9 cellular contexts compared by ENCODE assay signal in the genomic region with DNA sequence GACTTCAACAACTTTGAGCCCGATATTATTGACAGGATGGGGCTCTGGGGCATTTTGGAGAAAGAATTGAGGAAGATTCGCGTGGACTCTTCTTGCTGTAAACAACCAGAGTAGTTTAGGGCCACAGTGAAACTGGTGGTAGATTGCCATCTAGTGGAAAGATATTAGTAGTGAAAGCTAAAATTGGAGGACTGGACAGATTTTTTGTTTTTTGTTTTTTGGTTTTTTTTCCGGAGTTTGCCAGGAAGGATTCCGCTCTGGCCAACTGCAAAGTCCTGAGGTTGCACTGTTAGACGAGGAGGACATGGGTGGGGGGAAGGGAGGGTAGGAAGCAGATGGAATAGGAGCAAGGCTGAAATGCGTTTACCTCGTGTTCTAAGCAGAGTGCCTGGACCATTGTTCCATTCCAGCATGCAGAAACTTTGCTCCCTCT. TPM values are rescaled to one million over a fixed set of nuclear protein-coding genes. Genes with fewer than 3 reads are reported as not detected.
DNase-seq lines count a peak whose midpoint lies in the region; ATAC-seq and TF ChIP-seq lines count a peak whose summit lies in the region.
"Had no signal": no experiment of that assay in that cellular context is flagged by ENCODE, and none has a peak within 500 bp of the region (broad histone marks: within the 10 kb centered on the region; RNA-seq: fewer than 3 reads in every experiment).

No MANE protein-coding gene starts in this region.

- CTCF ChIA-PET in PC-9 (lab: Charles Lee), result interaction anchor here (0.7 to 1.2 kb wide), 2 partner anchors 45 to 264 kb away, joined by 3 to 5 read pairs; no protein-coding TSS in a partner anchor

- H3K9me3 Mint-ChIP-seq in chondrocyte (ENCODE audit: low read depth), result no peaks in the 10 kb centered on the region

- no peaks in the 10 kb centered on the region for H3K36me3 ChIP-seq in PC-9 (ENCODE audit: low read depth)
- no peaks in the 10 kb centered on the region for H3K36me3 ChIP-seq in left lung
- H3K36me3 ChIP-seq in tibial artery, result no peaks in the 10 kb centered on the region
- H3K36me3 ChIP-seq: BLaER1 had no signal

- no peak overlapping the region for H3K27ac Mint-ChIP-seq in chondrocyte (ENCODE audit: unreplicated experiment)

- no peaks in the 10 kb centered on the region for H3K36me3 Mint-ChIP-seq in chondrocyte (ENCODE audit: low read depth)

- H3K4me1 ChIP-seq in PC-9 (replicated peaks; ENCODE audit: insufficient read depth) (no peaks in the 10 kb centered on the region), left lung (peaks cover 0 to 7% of the 10 kb centered on the region in 2 donors), tibial artery (peaks cover 0 to 7% (median 3%) of the 10 kb centered on the region in 4 donors)

- ATAC-seq in GM19351 (IDR thresholded peaks at IDR 0.05; ENCODE audit: unreplicated experiment) (peak; percentile 85), HG03520 (IDR thresholded peaks at IDR 0.05; ENCODE audit: unreplicated experiment) (peak; percentile 71), left lung (peak; percentile 92)

- H3K4me3 Mint-ChIP-seq in chondrocyte (ENCODE audit: unreplicated experiment), result peak overlapping the region; percentile 52

- H3K27me3 Mint-ChIP-seq in chondrocyte (ENCODE audit: low read depth), result peaks cover 18% of the 10 kb centered on the region

- H2AFZ ChIP-seq in PC-9, result no peak overlapping the region; the same call in 1 of the 2 replicates

- DNase-seq in NCI-H1417 (lab: John Stamatoyannopoulos, UW) (peak; percentile 3 to 74 (median 23)), NCI-H1417 treated with DMSO at 0.1 percent for 48 hours (lab: John Stamatoyannopoulos, UW) (no peak), PC-9 (peak in 1 of 2 experiments; percentile 16), chondrocyte (ENCODE audit: low spot score) (no peak), left lung (no peak), tibial artery (no peak)

- H3K79me2 ChIP-seq in PC-9 (ENCODE audit: low read depth), result no peaks in the 10 kb centered on the region

- peak; percentile 85 for TF ChIP-seq CTCF in PC-9 (conservative IDR thresholded peaks at IDR 0.05)
- peak; percentile 89 for TF ChIP-seq CTCF in chondrocyte (IDR thresholded peaks at IDR 0.05)
- TF ChIP-seq CTCF in left lung (IDR thresholded peaks at IDR 0.05), result peak; percentile 51 to 59
- TF ChIP-seq CTCF in tibial artery (IDR thresholded peaks at IDR 0.05), result peak; percentile 53 to 65

- no peaks in the 10 kb centered on the region for H3F3A ChIP-seq in PC-9 (ENCODE audit: insufficient read depth, low read depth)

- no peak overlapping the region for H3K27ac ChIP-seq in PC-9
- H3K27ac ChIP-seq in left lung, result no peak overlapping the region
- H3K27ac ChIP-seq in tibial artery, result no peak overlapping the region
- H3K27ac ChIP-seq: BLaER1 had no signal

- H3K27me3 ChIP-seq in PC-9 (ENCODE audit: insufficient read depth, low read depth), result peaks cover 25% of the 10 kb centered on the region; the same call in 1 of the 2 replicates
- no peaks in the 10 kb centered on the region for H3K27me3 ChIP-seq in left lung
- no peaks in the 10 kb centered on the region for H3K27me3 ChIP-seq in tibial artery
- H3K27me3 ChIP-seq: BLaER1 had no signal

- H3K9me3 ChIP-seq in PC-9 (ENCODE audit: insufficient read depth, low read depth), result no peaks in the 10 kb centered on the region
- no peaks in the 10 kb centered on the region for H3K9me3 ChIP-seq in left lung
- no peaks in the 10 kb centered on the region for H3K9me3 ChIP-seq in tibial artery
- H3K9me3 ChIP-seq: BLaER1 had no signal

- H4K20me1 ChIP-seq in PC-9 (ENCODE audit: insufficient read depth), result no peaks in the 10 kb centered on the region
- H4K20me1 ChIP-seq: BLaER1 had no signal

- peak overlapping the region; percentile 59 for H3K4me2 ChIP-seq in PC-9
- H3K4me2 ChIP-seq: BLaER1 had no signal

- intact Hi-C loops in PC-9 (cut with micrococcal nuclease; ENCODE audit: unreplicated experiment), result loop anchor here (1.0 to 5.0 kb wide), 3 partner anchors 45 to 335 kb away; no protein-coding TSS in a partner anchor
- intact Hi-C loops in left lung (cut with DNase I), result no loop called here
- intact Hi-C loops in tibial artery (cut with DNase I; ENCODE audit: low total_unique reads), result no loop called here

- H3K9me2 ChIP-seq in PC-9 (ENCODE audit: insufficient read depth), result no peaks in the 10 kb centered on the region

- peaks cover 20% of the 10 kb centered on the region for H3K4me1 Mint-ChIP-seq in chondrocyte (ENCODE audit: low read depth)

- BruUV-seq in PC-9 (replicated peaks; lab: Mats Ljungman, UMichigan), result no TSS peak

- H3K4me3 ChIP-seq in PC-9 (peak overlapping the region; percentile 18; the same call in 1 of the 2 replicates), left lung (no peak overlapping the region), tibial artery (no peak overlapping the region)
- H3K4me3 ChIP-seq: BLaER1 had no signal

- POLR2A ChIA-PET in PC-9 (lab: Charles Lee; ENCODE audit: unreplicated experiment), result no interaction called here

RNA-seq across cellular contexts. Expression of gene NOBOX, which starts 11.7 kb away (rescaled TPM):
- total RNA-seq in PC-9 (2021), result not detected in 2 replicates
- total RNA-seq in chondrocyte, result not detected in 3 replicates
- not detected for total RNA-seq in left lung

RNA-seq across cellular contexts. Expression of gene ARHGEF5, which starts 36.6 kb away (rescaled TPM):
- total RNA-seq in PC-9 (2021) (40.0 and 50.1 TPM in 2 replicates), chondrocyte (2.6 to 7.3 TPM (median 7.2 TPM) in 3 replicates), left lung (10 to 100 TPM; 23.9 to 32.3 TPM)

Comparison
In these comparisons a context has a peak if more than half of its experiments do, and no peak if none do; other contexts are left out.
1. DNase-seq: peak in NCI-H1417 (3 of 3); none in NCI-H1417 treated with DMSO at 0.1 percent for 48 hours (single experiment), chondrocyte (single experiment), left lung (0 of 2) and tibial artery (0 of 2).
2. Peak in every context shown above with its lines, with median percentiles within 50 percentile points of each other: ATAC-seq and CTCF ChIP-seq.